In the genomic region with DNA sequence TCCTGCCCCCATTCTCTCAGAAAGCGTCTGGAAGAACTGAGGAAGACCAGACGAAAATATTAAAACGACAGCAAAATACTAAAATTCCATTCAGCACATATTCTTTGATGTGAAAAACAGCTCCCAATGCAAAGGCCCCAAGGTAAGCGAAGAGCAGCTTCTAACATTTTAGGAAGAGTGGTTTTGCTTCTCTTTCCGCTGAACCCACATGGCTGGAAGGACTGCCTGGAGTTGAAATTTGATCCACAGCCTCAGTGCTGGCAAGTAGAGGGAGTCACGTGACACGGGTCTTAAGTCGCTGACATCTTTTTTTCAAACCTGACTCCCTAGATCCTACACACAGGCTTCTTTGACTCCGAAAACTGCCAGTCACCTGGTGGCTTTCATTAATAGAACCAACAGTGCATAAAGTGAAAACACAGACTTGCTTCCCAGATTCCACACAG, we compare ENCODE assay signal across 8 cellular contexts. TPM values are rescaled to one million over a fixed set of nuclear protein-coding genes. Genes with fewer than 3 reads are reported as not detected.
DNase-seq lines count a peak whose midpoint lies in the region; ATAC-seq and TF ChIP-seq lines count a peak whose summit lies in the region.

Gene FAM13A (minus strand): TSS at position 233 of the 446 bp plus-strand sequence. CDS start 221 bp downstream, at position 12.

- H3K79me2 ChIP-seq in OCI-LY7 (ENCODE audit: insufficient read depth, low read depth, low read length), result no peaks in the 10 kb centered on the region

- H3K27me3 ChIP-seq in breast epithelium, result no peaks in the 10 kb centered on the region
- no peaks in the 10 kb centered on the region for H3K27me3 ChIP-seq in iPS-18a (ENCODE audit: control insufficient read depth, insufficient read depth, low read length)

- no peak for TF ChIP-seq CTCF in GM13977 (IDR thresholded peaks at IDR 0.05; ENCODE audit: extremely low read depth, insufficient read depth, missing control alignments)
- TF ChIP-seq CTCF in breast epithelium (IDR thresholded peaks at IDR 0.05), result peak in 1 of 3 donors; percentile 13
- TF ChIP-seq CTCF in retinal pigment epithelial cell (conservative IDR thresholded peaks at IDR 0.05; ENCODE audit: low read depth, low read length), result no peak
- TF ChIP-seq CTCF in OCI-LY7 (conservative IDR thresholded peaks at IDR 0.05; ENCODE audit: low read length), result no peak

- no peaks in the 10 kb centered on the region for H3K9me2 ChIP-seq in OCI-LY7 (ENCODE audit: insufficient read depth, low read length)

- peak within 1 kb of the TSS; percentile 76 to 77 for H3K27ac ChIP-seq in breast epithelium
- peak within 1 kb of the TSS; percentile 25 for H3K27ac ChIP-seq in iPS-18a (ENCODE audit: low read length)
- H3K27ac ChIP-seq in OCI-LY7 (ENCODE audit: low read depth, low read length, poor library complexity, severe bottlenecking), result no peak within 1 kb of the TSS

- POLR2A ChIA-PET in OCI-LY7 (lab: Charles Lee), result interaction anchor here (0.6 to 1.6 kb wide), 3 partner anchors 11 to 314 kb away, joined by 3 to 4 read pairs (median 3); no protein-coding TSS in a partner anchor

- no peaks in the 10 kb centered on the region for H3K4me1 ChIP-seq in breast epithelium
- peaks cover 30% of the 10 kb centered on the region for H3K4me1 ChIP-seq in iPS-18a (ENCODE audit: control insufficient read depth, low read depth, low read length)
- no peaks in the 10 kb centered on the region for H3K4me1 ChIP-seq in OCI-LY7 (ENCODE audit: insufficient read depth, low read length, poor library complexity, severe bottlenecking)

- H3K36me3 ChIP-seq in breast epithelium (no peaks in the 10 kb centered on the region), iPS-18a (ENCODE audit: control insufficient read depth, low read depth, low read length) (no peaks in the 10 kb centered on the region), OCI-LY7 (ENCODE audit: insufficient read depth, low read length) (no peaks in the 10 kb centered on the region)

- in situ Hi-C loops in GM13977 (cut with MboI; ENCODE audit: low pct_unique_long_range_greater_than_20kb, low sequenced_read_pairs, unreplicated experiment), result no loop called here

- no peaks in the 10 kb centered on the region for H4K20me1 ChIP-seq in OCI-LY7 (ENCODE audit: insufficient read depth, low read length)

- TF ChIP-seq POLR2A in breast epithelium (IDR thresholded peaks at IDR 0.05), result no peak

- H2AFZ ChIP-seq in OCI-LY7 (ENCODE audit: low read length), result no peak within 1 kb of the TSS

- intact Hi-C loops in breast epithelium (cut with DNase I; ENCODE audit: low total_unique reads) (loop anchor here (10.0 kb wide), 1 partner anchor 48 kb away; no protein-coding TSS in a partner anchor), OCI-LY7 (cut with micrococcal nuclease; ENCODE audit: unreplicated experiment) (no loop called here)

- BruUV-seq in OCI-LY7 (replicated peaks; lab: Mats Ljungman, UMichigan), result no TSS peak

- CTCF ChIA-PET in OCI-LY7 (lab: Charles Lee; ENCODE audit: unreplicated experiment), result no interaction called here

- H3K9ac ChIP-seq in iPS-18a (ENCODE audit: low read length), result peak within 1 kb of the TSS; percentile 75

- no peaks in the 10 kb centered on the region for H3K9me3 ChIP-seq in breast epithelium
- no peaks in the 10 kb centered on the region for H3K9me3 ChIP-seq in iPS-18a (ENCODE audit: control insufficient read depth, low read depth, low read length)
- no peaks in the 10 kb centered on the region for H3K9me3 ChIP-seq in OCI-LY7 (ENCODE audit: low read length)

- peak; percentile 7 for DNase-seq in GM13977 (ENCODE audit: low spot score)
- peak; percentile 81 for DNase-seq in NCI-H526 treated with DMSO at 0.1 percent for 48 hours (lab: John Stamatoyannopoulos, UW)
- DNase-seq in breast epithelium (ENCODE audit: low spot score in 2 of 2), result peak; percentile 74 to 90
- peak; percentile 99 for DNase-seq in retinal pigment epithelial cell (ENCODE audit: low read depth)
- no peak for DNase-seq in OCI-LY7 (ENCODE audit: low spot score)

- H3K4me3 ChIP-seq in breast epithelium (peak within 1 kb of the TSS; percentile 36 to 53 (median 48)), iPS-18a (ENCODE audit: low read length) (peak within 1 kb of the TSS; percentile 87), retinal pigment epithelial cell (ENCODE audit: low read length) (peak within 1 kb of the TSS; percentile 53), OCI-LY7 (ENCODE audit: low read depth, low read length, poor library complexity, severe bottlenecking) (no peak within 1 kb of the TSS)

- peak; percentile 69 for ATAC-seq in HG03196 (IDR thresholded peaks at IDR 0.05; ENCODE audit: unreplicated experiment)
- ATAC-seq in GM21529 (IDR thresholded peaks at IDR 0.05; ENCODE audit: unreplicated experiment), result no peak

- H3K4me2 ChIP-seq in OCI-LY7 (ENCODE audit: low read length), result no peak within 1 kb of the TSS

RNA-seq across cellular contexts. Expression of gene FAM13A, which starts in this region (rescaled TPM):
- total RNA-seq in breast epithelium, result 100 to 1,000 TPM in 2 of 3 donors, 10 to 100 TPM in 1; 55.7 to 170 (median 118) TPM
- total RNA-seq in OCI-LY7 (2014; rRNA removed; shearing (Covaris generic)), result not detected in 2 replicates
- not detected in 2 replicates for total RNA-seq in OCI-LY7 (2022)

Comparison
In these comparisons a context has a peak if more than half of its experiments do, and no peak if none do; other contexts are left out.
1. RNA of gene FAM13A (total RNA-seq): 55.7 to 170 TPM in breast epithelium; not detected in OCI-LY7; every median in the first group is over 10 times any median in the second.